Comparison of ENCODE assay signal across 18 cellular contexts in the genomic region with DNA sequence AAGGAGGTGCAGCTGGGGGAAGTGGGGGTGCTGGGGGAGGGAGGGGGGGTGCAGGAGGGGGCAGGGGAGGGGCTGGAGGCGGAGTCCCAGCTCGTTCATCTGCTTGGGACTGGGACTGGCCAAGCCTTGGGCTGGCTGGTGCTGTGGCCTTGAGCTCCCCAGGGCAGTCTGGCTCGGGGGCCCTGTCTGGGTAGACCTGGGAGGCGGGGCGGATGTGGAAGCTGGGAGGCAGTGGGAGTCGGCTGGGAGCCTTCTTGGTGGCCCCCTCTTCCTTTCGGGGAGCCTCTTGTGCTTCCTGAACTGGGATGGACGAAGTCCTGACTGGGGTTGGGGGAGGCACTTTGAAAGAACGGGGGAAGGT. TPM values are rescaled to one million over a fixed set of nuclear protein-coding genes. Genes with fewer than 3 reads are reported as not detected.
DNase-seq lines count a peak whose midpoint lies in the region; TF ChIP-seq lines count a peak whose summit lies in the region.
"Had no signal": no experiment of that assay in that cellular context is flagged by ENCODE, and none has a peak within 500 bp of the region (broad histone marks: within the 10 kb centered on the region; RNA-seq: fewer than 3 reads in every experiment).

No MANE protein-coding gene starts in this region.

- no peak overlapping the region for H3K27ac ChIP-seq in adrenal gland
- H3K27ac ChIP-seq: C4-2B, GM23248 had no signal

- H3K27ac Mint-ChIP-seq in mesothelial cell of epicardium = peak overlapping the region; percentile 47
- no peak overlapping the region for H3K27ac Mint-ChIP-seq in endothelial cell (ENCODE audit: unreplicated experiment)
- H3K27ac Mint-ChIP-seq: CD4-positive, alpha-beta T cell; HFFc6 had no signal

- H3K4me3 ChIP-seq in H7 (ENCODE audit: insufficient read depth, low read depth, low read length) = no peak overlapping the region
- H3K4me3 ChIP-seq in adrenal gland = no peak overlapping the region
- H3K4me3 ChIP-seq: A549, GM23248 had no signal

- no peak for TF ChIP-seq CTCF in adrenal gland (IDR thresholded peaks at IDR 0.05)
- TF ChIP-seq CTCF in mesothelial cell of epicardium (IDR thresholded peaks at IDR 0.05; ENCODE audit: unreplicated experiment) = no peak
- no peak for TF ChIP-seq CTCF in endothelial cell (IDR thresholded peaks at IDR 0.05; ENCODE audit: unreplicated experiment)

- DNase-seq in H7 (peak; percentile 68), HuH-7 (ENCODE audit: low spot score) (peak; percentile 29), adrenal gland (peak in 5 of 7 donors; percentile 42 to 63 (median 55)), mesothelial cell of epicardium (ENCODE audit: low spot score in 2 of 2, unreplicated experiment in 2 of 2) (no peak), DMS 273 treated with DMSO at 0.1 percent for 48 hours (lab: John Stamatoyannopoulos, UW) (no peak), endothelial cell (ENCODE audit: low spot score) (no peak), amniotic stem cell (lab: John Stamatoyannopoulos, UW) (no peak)
- DNase-seq: AML-193; Caco-2; CD4-positive, alpha-beta T cell; DMS153; DMS79; GDM1; GM23248; HFFc6 had no signal

- H3K4me1 ChIP-seq in adrenal gland (replicated peaks in 1 of 2) = peaks cover 12 to 13% of the 10 kb centered on the region in 2 donors

- H3K36me3 ChIP-seq in H7 (replicated peaks; ENCODE audit: control insufficient read depth, insufficient read depth, low read length) (peaks cover 12% of the 10 kb centered on the region), adrenal gland (replicated peaks in 1 of 2) (no peaks in the 10 kb centered on the region)

- 53 to 72% (median 59%) methylated on average over 5 to 9 of the region's 9 CpGs for WGBS in adrenal gland, 4 donors

- H3K9me3 ChIP-seq in adrenal gland (replicated peaks in 1 of 3) = no peaks in the 10 kb centered on the region
- H3K9me3 ChIP-seq: A549, Caco-2 had no signal

- H3K4me1 Mint-ChIP-seq in mesothelial cell of epicardium = peaks cover 20% of the 10 kb centered on the region
- peaks cover 7% of the 10 kb centered on the region for H3K4me1 Mint-ChIP-seq in endothelial cell (ENCODE audit: unreplicated experiment)

- H3K36me3 Mint-ChIP-seq in mesothelial cell of epicardium (peaks cover 23% of the 10 kb centered on the region), endothelial cell (ENCODE audit: low read depth, unreplicated experiment) (no peaks in the 10 kb centered on the region)

- H3K27me3 ChIP-seq in H7 (ENCODE audit: control insufficient read depth, insufficient read depth, low read length) (no peaks in the 10 kb centered on the region), adrenal gland (no peaks in the 10 kb centered on the region)

- intact Hi-C loops in adrenal gland (cut with DNase I) = no loop called here

- H3K4me3 Mint-ChIP-seq in mesothelial cell of epicardium = no peak overlapping the region
- H3K4me3 Mint-ChIP-seq in endothelial cell (ENCODE audit: unreplicated experiment) = no peak overlapping the region
- H3K4me3 Mint-ChIP-seq: HFFc6 had no signal

- H3K27me3 Mint-ChIP-seq in mesothelial cell of epicardium (ENCODE audit: low read depth) (no peaks in the 10 kb centered on the region), endothelial cell (ENCODE audit: unreplicated experiment) (peaks cover 7% of the 10 kb centered on the region)
- H3K27me3 Mint-ChIP-seq: CD4-positive, alpha-beta T cell had no signal

- no peak for TF ChIP-seq POLR2A in adrenal gland (IDR thresholded peaks at IDR 0.05)

- no peaks in the 10 kb centered on the region for H3K9me3 Mint-ChIP-seq in mesothelial cell of epicardium
- no peaks in the 10 kb centered on the region for H3K9me3 Mint-ChIP-seq in endothelial cell (ENCODE audit: unreplicated experiment)
- H3K9me3 Mint-ChIP-seq: CD4-positive, alpha-beta T cell; HFFc6 had no signal

RNA-seq across cellular contexts. Expression of a gene that starts 35.8 kb away (rescaled TPM):
- 4.7 and 11.3 TPM in 2 replicates for total RNA-seq in H7 (2014; rRNA removed; shearing (Covaris generic))
- total RNA-seq in adrenal gland (1 to 10 TPM in 5 of 8 donors, under 1 TPM in 3; 0.09 to 4.7 (median 1.5) TPM), mesothelial cell of epicardium (22.4 to 23.9 TPM (median 22.5 TPM) in 3 replicates), endothelial cell (ENCODE audit: unreplicated experiment) (0.87 TPM)
- polyA plus RNA-seq in adrenal gland = 1 to 10 TPM in 2 of 3 donors, under 1 TPM in 1; 0.49 to 1.4 (median 1.4) TPM
- total RNA-seq: CD4-positive, alpha-beta T cell; Daoy had no signal

RNA-seq across cellular contexts. Expression of a gene that starts 56.3 kb away (rescaled TPM):
- total RNA-seq in H7 (2014; rRNA removed; shearing (Covaris generic)) = 8.7 and 13.9 TPM in 2 replicates
- total RNA-seq in adrenal gland (10 to 100 TPM; 16.4 to 83.7 (median 30.5) TPM), mesothelial cell of epicardium (32.1 to 38.9 TPM (median 36.5 TPM) in 3 replicates), endothelial cell (ENCODE audit: unreplicated experiment) (21.9 TPM)
- polyA plus RNA-seq in adrenal gland = 10 to 100 TPM; 10.1 to 12.7 (median 12.5) TPM

Comparison
In these comparisons a context has a peak if more than half of its experiments do, and no peak if none do; other contexts are left out.
1. DNase-seq: peak in H7 (single experiment), HuH-7 (single experiment) and adrenal gland (5 of 7); none in mesothelial cell of epicardium (0 of 2), DMS 273 treated with DMSO at 0.1 percent for 48 hours (single experiment), endothelial cell (single experiment) and amniotic stem cell (single experiment).